8 cellular contexts compared by ENCODE assay signal in the genomic region with DNA sequence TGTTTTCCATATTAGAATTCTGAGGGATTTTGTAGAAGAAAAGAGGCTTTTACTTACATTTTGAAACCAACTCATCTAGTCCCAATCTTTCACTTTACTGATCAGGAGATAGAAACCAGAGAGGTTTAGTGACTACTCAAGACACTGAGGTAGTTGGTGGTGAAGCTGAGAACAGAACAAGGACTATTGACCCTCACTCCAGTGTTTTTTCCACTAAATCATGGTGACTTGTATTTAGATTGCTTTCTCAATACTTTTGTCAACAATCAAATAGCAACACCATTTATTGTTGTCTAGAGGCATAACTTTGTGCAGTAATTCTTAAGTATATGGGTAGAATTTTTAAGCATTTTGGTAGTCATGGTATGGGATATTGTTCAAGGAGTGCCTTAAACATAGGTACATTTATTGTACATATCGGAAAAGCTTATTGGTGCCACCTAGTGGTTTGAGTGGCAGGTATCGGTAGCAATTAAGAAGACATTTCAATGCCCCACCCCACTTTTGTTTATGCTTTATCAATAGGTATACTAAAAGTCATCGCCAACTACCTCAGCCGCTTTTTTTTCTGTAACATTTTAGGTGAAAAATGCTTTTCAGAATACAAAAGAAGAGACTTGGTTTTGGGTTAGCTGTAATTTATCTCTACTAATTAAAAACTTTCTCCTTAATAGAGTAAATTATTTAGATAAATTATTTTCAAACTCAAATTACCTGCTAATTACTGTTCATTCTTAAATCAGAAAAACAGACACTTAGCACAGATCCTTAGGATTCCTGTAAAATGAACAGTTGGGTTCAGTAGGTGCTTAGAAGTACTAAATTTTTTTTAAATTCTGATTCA. TPM values are rescaled to one million over a fixed set of nuclear protein-coding genes. Genes with fewer than 3 reads are reported as not detected.
A peak's percentile ranks its signal among the peaks of the same experiment; 100 is the strongest.
DNase-seq lines count a peak whose midpoint lies in the region; ATAC-seq and TF ChIP-seq lines count a peak whose summit lies in the region.

No MANE protein-coding gene starts in this region.

- no peak overlapping the region for H3K27ac Mint-ChIP-seq in immature natural killer cell

- no peak for TF ChIP-seq POLR2A in testis (IDR thresholded peaks at IDR 0.05)

- H3K4me1 ChIP-seq in testis = no peaks in the 10 kb centered on the region

- H3K4me3 ChIP-seq in testis = no peak overlapping the region

- H3K27me3 Mint-ChIP-seq in immature natural killer cell (ENCODE audit: low read depth in 3 of 3) = peaks cover 1 to 10% (median 2%) of the 10 kb centered on the region in 3 donors

- no peaks in the 10 kb centered on the region for H3K9me3 ChIP-seq in testis

- peak; percentile 15 to 53 for DNase-seq in NCI-H524 (lab: John Stamatoyannopoulos, UW)
- DNase-seq in NCI-H524 treated with DMSO at 0.1 percent for 48 hours (lab: John Stamatoyannopoulos, UW) = no peak
- DNase-seq in NCI-H345 treated with DMSO at 0.1 percent for 48 hours (lab: John Stamatoyannopoulos, UW; ENCODE audit: unreplicated experiment) = peak; percentile 66
- peak; percentile 18 for DNase-seq in amniotic stem cell (lab: John Stamatoyannopoulos, UW)
- peak in 2 of 3 donors; percentile 4 to 19 for DNase-seq in immature natural killer cell
- DNase-seq in testis = peak; percentile 53

- no peaks in the 10 kb centered on the region for H3K36me3 ChIP-seq in testis (ENCODE audit: low read depth, missing control alignments)

- no peak overlapping the region for H3K4me3 Mint-ChIP-seq in immature natural killer cell

- no peaks in the 10 kb centered on the region for H3K36me3 Mint-ChIP-seq in immature natural killer cell

- peak; percentile 25 to 57 (median 31) for TF ChIP-seq CTCF in testis (IDR thresholded peaks at IDR 0.05)

- H3K4me1 Mint-ChIP-seq in immature natural killer cell = no peaks in the 10 kb centered on the region

- no peaks in the 10 kb centered on the region for H3K9me3 Mint-ChIP-seq in immature natural killer cell

- ATAC-seq in GM19455 (IDR thresholded peaks at IDR 0.05; ENCODE audit: unreplicated experiment) = peak; percentile 73
- peak; percentile 92 for ATAC-seq in HG03520 (IDR thresholded peaks at IDR 0.05; ENCODE audit: unreplicated experiment)

- H3K27me3 ChIP-seq in testis = no peaks in the 10 kb centered on the region

- intact Hi-C loops in testis (cut with DNase I; ENCODE audit: low total_unique reads) = no loop called here

- H3K27ac ChIP-seq in testis = no peak overlapping the region

- WGBS in testis, 2 donors = 50 to 62% methylated on average over 4 of the region's 4 CpGs

RNA-seq across cellular contexts. Expression of a gene that starts 47.3 kb away (rescaled TPM):
- polyA plus RNA-seq in immature natural killer cell = 1 to 10 TPM; 1.3 to 4.4 (median 2.7) TPM
- 10 to 100 TPM; 50.2 to 59.2 TPM for total RNA-seq in testis
- polyA plus RNA-seq in testis (ENCODE audit: insufficient read depth, low read depth, low replicate concordance) = 37.2 TPM
